Comparison of ENCODE assay signal across 8 cellular contexts in genomic region chr12:57520008-57520726, GRCh38. TPM values are rescaled to one million over a fixed set of nuclear protein-coding genes. Genes with fewer than 3 reads are reported as not detected.
A peak's percentile ranks its signal among the peaks of the same experiment; 100 is the strongest.
DNase-seq lines count a peak whose midpoint lies in the region; ATAC-seq and TF ChIP-seq lines count a peak whose summit lies in the region.

DDIT3 (minus strand) TSS chr12:57520514; CDS start chr12:57517406, 3,108 bp downstream.

- H3K4me3 ChIP-seq in epithelial cell of esophagus (ENCODE audit: low read length), result peak within 1 kb of the TSS; percentile 98

- no peak for TF ChIP-seq RAD21 in Ishikawa (IDR thresholded peaks at IDR 0.05; ENCODE audit: low read depth)

- ATAC-seq in GM21576 (IDR thresholded peaks at IDR 0.05; ENCODE audit: unreplicated experiment), result peak; percentile 62

- peak; percentile 96 for DNase-seq in DMS114 treated with DMSO at 0.1 percent for 48 hours (lab: John Stamatoyannopoulos, UW; ENCODE audit: unreplicated experiment)
- peak; percentile 80 for DNase-seq in OCI-M2 (lab: John Stamatoyannopoulos, UW; ENCODE audit: unreplicated experiment)
- peak; percentile 99 for DNase-seq in activated T-cell treated with anti-CD3 and anti-CD28 coated beads for 4 hours
- DNase-seq in epithelial cell of esophagus (ENCODE audit: low read depth), result peak; percentile 98
- peak; percentile 100 for DNase-seq in mucosa of gallbladder (ENCODE audit: low spot score)
- peak; percentile 100 for DNase-seq in stimulated activated CD8-positive, alpha-beta memory T cell treated with anti-CD3 and anti-CD28 coated beads, Interleukin-4, amount 100 ng/mL, for 24 hours (ENCODE audit: low read depth)

- TF ChIP-seq CTCF in epithelial cell of esophagus (IDR thresholded peaks at IDR 0.05; ENCODE audit: insufficient read depth, low read depth, low read length, missing control alignments), result no peak

- TF ChIP-seq EP300 in Ishikawa (IDR thresholded peaks at IDR 0.05; ENCODE audit: borderline replicate concordance), result peak; percentile 54; the same call in 1 of the 2 replicates

TF ChIP-seq in Ishikawa, 13 proteins besides CTCF, POLR2A, EP300 and RAD21:
- TF ChIP-seq TEAD4 (IDR thresholded peaks at IDR 0.05), result peak; percentile 35
- no peak for TF ChIP-seq ZBTB7A (IDR thresholded peaks at IDR 0.05; ENCODE audit: low read depth)
- peak; percentile 59; the same call in 1 of the 2 replicates for TF ChIP-seq NFIC (IDR thresholded peaks at IDR 0.05)
- TF ChIP-seq TAF1 (IDR thresholded peaks at IDR 0.05; ENCODE audit: low read depth), result peak; percentile 88
- peak; percentile 94 for TF ChIP-seq USF1 (IDR thresholded peaks at IDR 0.05)
- TF ChIP-seq EGR1 (IDR thresholded peaks at IDR 0.05), result 0 out of 2 replicates have a peak, but pooled peaks have one; percentile 58
- TF ChIP-seq MAX (IDR thresholded peaks at IDR 0.05), result 0 out of 2 replicates have a peak, but pooled peaks have one; percentile 70
- peak; percentile 52; the same call in 1 of the 2 replicates for TF ChIP-seq CREB1 (IDR thresholded peaks at IDR 0.05; ENCODE audit: low read depth)
- no peak for TF ChIP-seq CEBPB (IDR thresholded peaks at IDR 0.05)
- no peak for TF ChIP-seq REST (IDR thresholded peaks at IDR 0.05; ENCODE audit: low read depth)
- TF ChIP-seq YY1 (IDR thresholded peaks at IDR 0.05; ENCODE audit: low read depth), result peak; percentile 42; the same call in 1 of the 2 replicates
TF ChIP-seq in Ishikawa: peak in this region for 8.

RNA-seq across cellular contexts. Expression of gene DDIT3, which starts in this region (rescaled TPM):
- 24.6 TPM for total RNA-seq in mucosa of gallbladder

Comparison
In these comparisons a context has a peak if more than half of its experiments do, and no peak if none do; other contexts are left out.
1. Peak in every context shown above with its lines: DNase-seq, ATAC-seq and H3K4me3 ChIP-seq.